24 cellular contexts compared by ENCODE assay signal in the genomic region with DNA sequence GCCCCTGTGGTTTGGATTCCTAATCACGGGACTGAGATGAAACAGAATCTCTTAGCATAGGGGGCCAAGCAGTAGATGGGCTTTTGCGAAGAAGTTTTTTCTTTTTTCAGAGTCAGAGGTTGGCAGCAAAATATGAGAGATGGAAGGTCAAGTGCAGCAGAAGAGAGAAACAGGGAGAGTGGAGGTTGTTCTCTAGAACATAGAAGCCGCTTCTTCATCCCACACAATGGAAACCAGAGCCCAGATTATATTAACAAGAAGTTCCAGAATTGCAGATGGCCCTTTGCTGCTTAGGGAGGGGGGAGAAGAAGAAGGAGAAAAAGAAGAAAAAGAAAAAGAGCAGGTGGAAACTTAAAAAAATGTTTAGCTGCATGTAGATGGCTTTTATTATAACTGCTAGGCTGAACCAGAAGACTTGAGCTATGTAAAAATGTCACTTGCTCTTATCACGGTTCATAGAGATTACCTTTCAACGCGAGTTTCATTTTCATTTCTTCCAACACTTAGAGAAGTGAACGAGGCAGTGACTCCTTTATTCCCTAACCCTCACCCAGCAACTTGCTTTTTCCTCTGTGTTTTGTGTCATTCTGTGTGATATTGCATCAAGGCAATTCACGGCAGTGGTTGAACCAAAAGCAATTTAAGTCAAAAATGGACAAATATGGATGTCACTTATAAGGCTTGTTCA.
DNase-seq lines count a peak whose midpoint lies in the region; ATAC-seq and TF ChIP-seq lines count a peak whose summit lies in the region.
"Had no signal": no experiment of that assay in that cellular context is flagged by ENCODE, and none has a peak within 500 bp of the region (broad histone marks: within the 10 kb centered on the region; RNA-seq: fewer than 3 reads in every experiment).

No MANE protein-coding gene starts in this region.

- no peaks in the 10 kb centered on the region for H3K4me1 ChIP-seq in CD8-positive, alpha-beta T cell (ENCODE audit: insufficient read depth, low read length)
- H3K4me1 ChIP-seq in mammary epithelial cell (ENCODE audit: insufficient read depth, low read length) (no peaks in the 10 kb centered on the region), HAP-1 (no peaks in the 10 kb centered on the region)
- H3K4me1 ChIP-seq: left lung, transverse colon had no signal

- H3K27me3 ChIP-seq in CD4-positive, alpha-beta T cell (ENCODE audit: control insufficient read depth, insufficient read depth, low read length), result no peaks in the 10 kb centered on the region
- H3K27me3 ChIP-seq in CD8-positive, alpha-beta T cell (ENCODE audit: insufficient read depth, low read length), result no peaks in the 10 kb centered on the region
- H3K27me3 ChIP-seq in mammary epithelial cell (ENCODE audit: insufficient read depth, low read length), result no peaks in the 10 kb centered on the region
- H3K27me3 ChIP-seq in HAP-1 (ENCODE audit: low read depth), result no peaks in the 10 kb centered on the region
- H3K27me3 ChIP-seq: cardiac muscle cell, left lung, transverse colon had no signal

- no peak for DNase-seq in activated naive CD4-positive, alpha-beta T cell treated with anti-CD3 and anti-CD28 coated beads for 36 hours
- no peak for DNase-seq in activated naive CD4-positive, alpha-beta T cell treated with Interleukin-2 at 50 U/mL for 16 hours
- DNase-seq in CD4-positive, alpha-beta T cell, result no peak
- DNase-seq in CD8-positive, alpha-beta T cell, result no peak
- DNase-seq in mammary epithelial cell, result no peak
- no peak for DNase-seq in HAP-1 (ENCODE audit: low spot score in 2 of 2)
- DNase-seq: activated gamma-delta T cell; anterior cingulate cortex; IMR-90; left lung; midbrain; naive thymus-derived CD8-positive, alpha-beta T cell; NCI-H1092 treated with DMSO at 0.1 percent for 48 hours; NCI-H1930; NCI-H226; NCI-H748 treated with DMSO at 0.1 percent for 48 hours; occipital lobe; RPMI8226; transverse colon had no signal

- WGBS in mammary epithelial cell (ENCODE audit: low coverage, missing lambda C conversion rate), result 67% methylated on average over 8 of the region's 8 CpGs

- POLR2A ChIA-PET in CD4-positive, alpha-beta T cell (lab: Charles Lee), result no interaction called here
- POLR2A ChIA-PET in CD8-positive, alpha-beta T cell (lab: Charles Lee), result no interaction called here

- no peaks in the 10 kb centered on the region for H3K27me3 Mint-ChIP-seq in activated naive CD4-positive, alpha-beta T cell treated with anti-CD3 and anti-CD28 coated beads for 36 hours (ENCODE audit: low read depth)
- H3K27me3 Mint-ChIP-seq in CD4-positive, alpha-beta T cell, result no peaks in the 10 kb centered on the region
- no peaks in the 10 kb centered on the region for H3K27me3 Mint-ChIP-seq in CD8-positive, alpha-beta T cell (ENCODE audit: low read depth)
- no peaks in the 10 kb centered on the region for H3K27me3 Mint-ChIP-seq in activated T-helper 17 cell treated with anti-CD3 and anti-CD28 coated beads, Interleukin-2, amount 50 U/mL, for 72 hours
- H3K27me3 Mint-ChIP-seq: naive thymus-derived CD8-positive, alpha-beta T cell had no signal

- H3K4me3 ChIP-seq in CD8-positive, alpha-beta T cell (ENCODE audit: low read depth, low read length), result no peak overlapping the region
- no peak overlapping the region for H3K4me3 ChIP-seq in mammary epithelial cell (replicated peaks in 1 of 3; ENCODE audit: insufficient read depth in 1 of 3, low read depth in 2 of 3, low read length in 3 of 3)
- H3K4me3 ChIP-seq in HAP-1, result no peak overlapping the region
- H3K4me3 ChIP-seq: cardiac muscle cell, left lung, SK-N-MC, skin epidermis, transverse colon had no signal

- no peaks in the 10 kb centered on the region for H3K36me3 Mint-ChIP-seq in activated naive CD4-positive, alpha-beta T cell treated with anti-CD3 and anti-CD28 coated beads for 36 hours (ENCODE audit: low read depth)
- H3K36me3 Mint-ChIP-seq in CD4-positive, alpha-beta T cell (ENCODE audit: low read depth), result no peaks in the 10 kb centered on the region
- H3K36me3 Mint-ChIP-seq in CD8-positive, alpha-beta T cell, result no peaks in the 10 kb centered on the region
- no peaks in the 10 kb centered on the region for H3K36me3 Mint-ChIP-seq in activated T-helper 17 cell treated with anti-CD3 and anti-CD28 coated beads, Interleukin-2, amount 50 U/mL, for 72 hours (ENCODE audit: low read depth)
- H3K36me3 Mint-ChIP-seq: naive thymus-derived CD8-positive, alpha-beta T cell had no signal

- in situ Hi-C loops in mammary epithelial cell (cut with MboI; ENCODE audit: low sequenced_read_pairs in 2 of 2) (no loop called here), HAP-1 (cut with MboI; ENCODE audit: low sequenced_read_pairs) (no loop called here)

- TF ChIP-seq CTCF in CD4-positive, alpha-beta T cell (IDR thresholded peaks at IDR 0.05), result no peak
- TF ChIP-seq CTCF in CD8-positive, alpha-beta T cell (IDR thresholded peaks at IDR 0.05), result no peak
- no peak for TF ChIP-seq CTCF in mammary epithelial cell (conservative IDR thresholded peaks at IDR 0.05 in 1 of 2, IDR thresholded peaks at IDR 0.05 in 1 of 2; ENCODE audit: extremely low read depth in 1 of 2, insufficient read depth in 1 of 2, low read depth in 1 of 2, low read length in 2 of 2)

- H3K36me3 ChIP-seq in CD8-positive, alpha-beta T cell (ENCODE audit: insufficient read depth, low read length), result no peaks in the 10 kb centered on the region
- H3K36me3 ChIP-seq in mammary epithelial cell (ENCODE audit: insufficient read depth, low read length) (no peaks in the 10 kb centered on the region), HAP-1 (replicated peaks) (no peaks in the 10 kb centered on the region)
- H3K36me3 ChIP-seq: cardiac muscle cell, left lung, transverse colon had no signal

- H3K4me2 ChIP-seq in mammary epithelial cell (ENCODE audit: insufficient read depth, low read depth, low read length), result no peak overlapping the region

- H2AFZ ChIP-seq in mammary epithelial cell (ENCODE audit: low read depth, low read length), result no peak overlapping the region

- no peak overlapping the region for H3K4me3 Mint-ChIP-seq in activated naive CD4-positive, alpha-beta T cell treated with anti-CD3 and anti-CD28 coated beads for 36 hours
- peak overlapping the region; percentile 55 for H3K4me3 Mint-ChIP-seq in CD4-positive, alpha-beta T cell
- H3K4me3 Mint-ChIP-seq in CD8-positive, alpha-beta T cell, result peak overlapping the region; percentile 16
- H3K4me3 Mint-ChIP-seq in activated T-helper 17 cell treated with anti-CD3 and anti-CD28 coated beads, Interleukin-2, amount 50 U/mL, for 72 hours, result peak overlapping the region; percentile 74
- H3K4me3 Mint-ChIP-seq: naive thymus-derived CD8-positive, alpha-beta T cell had no signal

- no peaks in the 10 kb centered on the region for H3K9me3 ChIP-seq in CD4-positive, alpha-beta T cell (ENCODE audit: control insufficient read depth, low read length)
- H3K9me3 ChIP-seq in CD8-positive, alpha-beta T cell (ENCODE audit: low read length), result no peaks in the 10 kb centered on the region
- H3K9me3 ChIP-seq in mammary epithelial cell (replicated peaks; ENCODE audit: insufficient read depth, low read length) (peaks cover 4% of the 10 kb centered on the region), HAP-1 (no peaks in the 10 kb centered on the region)
- H3K9me3 ChIP-seq: left lung, transverse colon had no signal

- no peaks in the 10 kb centered on the region for H3K9me3 Mint-ChIP-seq in activated naive CD4-positive, alpha-beta T cell treated with anti-CD3 and anti-CD28 coated beads for 36 hours
- no peaks in the 10 kb centered on the region for H3K9me3 Mint-ChIP-seq in CD4-positive, alpha-beta T cell
- no peaks in the 10 kb centered on the region for H3K9me3 Mint-ChIP-seq in CD8-positive, alpha-beta T cell
- H3K9me3 Mint-ChIP-seq in activated T-helper 17 cell treated with anti-CD3 and anti-CD28 coated beads, Interleukin-2, amount 50 U/mL, for 72 hours, result no peaks in the 10 kb centered on the region

- H4K20me1 ChIP-seq in mammary epithelial cell (ENCODE audit: insufficient read depth, low read length), result no peaks in the 10 kb centered on the region

- H3K79me2 ChIP-seq in mammary epithelial cell (ENCODE audit: insufficient read depth, low read length), result no peaks in the 10 kb centered on the region

- CTCF ChIA-PET in activated naive CD4-positive, alpha-beta T cell treated with anti-CD3 and anti-CD28 coated beads for 36 hours (lab: Charles Lee), result interaction anchor here (0.6 kb wide), 1 partner anchor 132 kb away, joined by 3 read pairs; no protein-coding TSS in a partner anchor
- CTCF ChIA-PET in CD4-positive, alpha-beta T cell (lab: Charles Lee), result no interaction called here
- CTCF ChIA-PET in CD8-positive, alpha-beta T cell (lab: Charles Lee), result no interaction called here
- CTCF ChIA-PET in mammary epithelial cell (lab: Charles Lee; ENCODE audit: low non-redundant PET), result no interaction called here

- BruUV-seq in mammary epithelial cell (replicated peaks; lab: Mats Ljungman, UMichigan), result no TSS peak

- dilution Hi-C loops in mammary epithelial cell (cut with HindIII; ENCODE audit: low sequenced_read_pairs), result no loop called here

- intact Hi-C loops in activated naive CD4-positive, alpha-beta T cell treated with anti-CD3 and anti-CD28 coated beads for 36 hours (cut with micrococcal nuclease), result no loop called here
- intact Hi-C loops in CD4-positive, alpha-beta T cell (cut with DNase I, micrococcal nuclease), result no loop called here
- intact Hi-C loops in CD8-positive, alpha-beta T cell (cut with DNase I, micrococcal nuclease), result no loop called here
- intact Hi-C loops in mammary epithelial cell (cut with micrococcal nuclease), result no loop called here

- no peak overlapping the region for H3K27ac ChIP-seq in CD4-positive, alpha-beta T cell (ENCODE audit: low read depth, low read length)
- no peak overlapping the region for H3K27ac ChIP-seq in CD8-positive, alpha-beta T cell (ENCODE audit: low read depth, low read length)
- H3K27ac ChIP-seq in mammary epithelial cell (ENCODE audit: insufficient read depth, low read depth, low read length), result no peak overlapping the region
- H3K27ac ChIP-seq: cardiac muscle cell, left lung, SK-N-MC, skin epidermis, transverse colon, VCaP had no signal

- H3K4me1 Mint-ChIP-seq in activated naive CD4-positive, alpha-beta T cell treated with anti-CD3 and anti-CD28 coated beads for 36 hours (ENCODE audit: low read depth), result peaks cover 2% of the 10 kb centered on the region
- H3K4me1 Mint-ChIP-seq in CD4-positive, alpha-beta T cell (ENCODE audit: low read depth), result peaks cover 8% of the 10 kb centered on the region
- no peaks in the 10 kb centered on the region for H3K4me1 Mint-ChIP-seq in CD8-positive, alpha-beta T cell (ENCODE audit: low read depth)
- H3K4me1 Mint-ChIP-seq in activated T-helper 17 cell treated with anti-CD3 and anti-CD28 coated beads, Interleukin-2, amount 50 U/mL, for 72 hours, result peaks cover 9% of the 10 kb centered on the region
- H3K4me1 Mint-ChIP-seq: naive thymus-derived CD8-positive, alpha-beta T cell had no signal

- H3K9ac ChIP-seq in mammary epithelial cell (ENCODE audit: insufficient read depth, low read length), result no peak overlapping the region

- H3K27ac Mint-ChIP-seq in activated naive CD4-positive, alpha-beta T cell treated with anti-CD3 and anti-CD28 coated beads for 36 hours, result peak overlapping the region; percentile 26
- H3K27ac Mint-ChIP-seq in CD4-positive, alpha-beta T cell, result no peak overlapping the region
- no peak overlapping the region for H3K27ac Mint-ChIP-seq in CD8-positive, alpha-beta T cell
- H3K27ac Mint-ChIP-seq in activated T-helper 17 cell treated with anti-CD3 and anti-CD28 coated beads, Interleukin-2, amount 50 U/mL, for 72 hours, result peak overlapping the region; percentile 87
- H3K27ac Mint-ChIP-seq: naive thymus-derived CD8-positive, alpha-beta T cell had no signal

- ATAC-seq in CD4-positive, alpha-beta T cell (ENCODE audit: poor library complexity), result no peak
- no peak for ATAC-seq in CD8-positive, alpha-beta T cell
- ATAC-seq in activated T-helper 17 cell treated with anti-CD3 and anti-CD28 coated beads, Interleukin-2, amount 50 U/mL, for 72 hours (replicated peaks), result peak; percentile 92
- ATAC-seq: left lung; naive thymus-derived CD8-positive, alpha-beta T cell had no signal

Comparison
In these comparisons a context has a peak if more than half of its experiments do, and no peak if none do; other contexts are left out.
1. H3K27ac Mint-ChIP-seq: peak in activated naive CD4-positive, alpha-beta T cell treated with anti-CD3 and anti-CD28 coated beads for 36 hours (single experiment) and activated T-helper 17 cell treated with anti-CD3 and anti-CD28 coated beads, Interleukin-2, amount 50 U/mL, for 72 hours (single experiment); none in CD4-positive, alpha-beta T cell (single experiment) and CD8-positive, alpha-beta T cell (single experiment).